14 cellular contexts compared by ENCODE assay signal in genomic region chr18:73793386-73793785, GRCh38.
DNase-seq lines count a peak whose midpoint lies in the region; ATAC-seq and TF ChIP-seq lines count a peak whose summit lies in the region.
"Had no signal": no experiment of that assay in that cellular context is flagged by ENCODE, and none has a peak within 500 bp of the region (broad histone marks: within the 10 kb centered on the region; RNA-seq: fewer than 3 reads in every experiment).

No MANE protein-coding gene starts in this region.

- in situ Hi-C loops in SK-MEL-5 (cut with HindIII; ENCODE audit: low pct_unique_long_range_greater_than_20kb, low sequenced_read_pairs) = no loop called here

- ATAC-seq in GM21786 (IDR thresholded peaks at IDR 0.05; ENCODE audit: unreplicated experiment) (no peak), HG03280 (IDR thresholded peaks at IDR 0.05; ENCODE audit: unreplicated experiment) (no peak)
- no peak for ATAC-seq in activated CD4-positive, CD25-positive, alpha-beta regulatory T cell treated with anti-CD3 and anti-CD28 coated beads, Interleukin-2, amount 50 U/mL, for 24 hours
- ATAC-seq: activated CD8-positive, alpha-beta T cell treated with anti-CD3 and anti-CD28 coated beads, Interleukin-2, amount 10 ng/mL, durations not matched to agents 7 days and 5 days had no signal

- H3K4me3 ChIP-seq in fibroblast of the aortic adventitia (ENCODE audit: low read depth, low read length) = no peak overlapping the region
- no peak overlapping the region for H3K4me3 ChIP-seq in retinal pigment epithelial cell (ENCODE audit: low read length)
- H3K4me3 ChIP-seq: ascending aorta; BLaER1 treated with 17β-estradiol and CSF1 and Interleukin-3, amounts not matched to agents 10 nM and 100 nM; SJSA1 had no signal

- TF ChIP-seq CTCF in fibroblast of the aortic adventitia (IDR thresholded peaks at IDR 0.05; ENCODE audit: insufficient read depth, low read length) (no peak), retinal pigment epithelial cell (conservative IDR thresholded peaks at IDR 0.05; ENCODE audit: low read depth, low read length) (no peak)

- peak; percentile 6 for DNase-seq in ELR (ENCODE audit: low read depth)
- DNase-seq in SK-MEL-5 (ENCODE audit: low read depth, low spot score) = peak; percentile 80
- DNase-seq in fibroblast of the aortic adventitia (ENCODE audit: low read depth) = peak; percentile 84
- peak; percentile 20 for DNase-seq in retinal pigment epithelial cell (ENCODE audit: low read depth)
- DNase-seq: activated CD8-positive, alpha-beta T cell treated with anti-CD3 and anti-CD28 coated beads, Interleukin-2, amount 10 ng/mL, durations not matched to agents 7 days and 5 days; activated effector memory CD4-positive, alpha-beta T cell treated with Interleukin-2 at 50 U/mL for 16 hours; MV-4-11; stimulated activated CD4-positive, alpha-beta T cell treated with anti-CD3 and anti-CD28 coated beads, Interleukin-15, amount 100 ng/mL, for 24 hours had no signal

Comparison
In these comparisons a context has a peak if more than half of its experiments do, and no peak if none do; other contexts are left out.
1. DNase-seq: peak in every context shown above with its lines; median percentile 84 in fibroblast of the aortic adventitia; 80 in SK-MEL-5; 20 in retinal pigment epithelial cell; 6 in ELR.